In genomic region chr5:32783658-32784057, GRCh38 we compare ENCODE assay signal across 11 cellular contexts.
"Had no signal": no experiment of that assay in that cellular context is flagged by ENCODE, and none has a peak within 500 bp of the region (broad histone marks: within the 10 kb centered on the region; RNA-seq: fewer than 3 reads in every experiment).

No MANE protein-coding gene starts in this region.

- H3K9me3 ChIP-seq: HAP-1 had no signal

- H3K4me2 ChIP-seq: GM23338 had no signal

- FAIRE-seq: H1, H54 had no signal

- H3K36me3 ChIP-seq: HAP-1 had no signal

- H3K27ac ChIP-seq: GM23248 had no signal

- H2AFZ ChIP-seq: GM23248, GM23338 had no signal

- H3K9ac ChIP-seq: GM23248 had no signal

- H3K4me1 ChIP-seq: HAP-1 had no signal

- H3K4me3 ChIP-seq: GM23248, GM23338, HAP-1 had no signal

- DNase-seq: GM23248, GOT3, H7, H9, HCEC 1CT, HFFc6 had no signal

- ATAC-seq: GM23338, HCT116 had no signal
